ENCODE assay signal across 1 cellular context in genomic region chr16:3038256-3038655, GRCh38.
TF ChIP-seq lines count a peak whose summit lies in the region.

No MANE protein-coding gene starts in this region.

TF ChIP-seq in HepG2, 621 proteins besides CTCF, POLR2A, EP300 and RAD21 (continues in another document):
- no peak for TF ChIP-seq ZNF354B (CRISPR knock-in tag; IDR thresholded peaks at IDR 0.05)
- TF ChIP-seq ZNF10 (CRISPR knock-in tag; IDR thresholded peaks at IDR 0.05; ENCODE audit: borderline replicate concordance, low read depth): no peak
- TF ChIP-seq, protein P1, sequence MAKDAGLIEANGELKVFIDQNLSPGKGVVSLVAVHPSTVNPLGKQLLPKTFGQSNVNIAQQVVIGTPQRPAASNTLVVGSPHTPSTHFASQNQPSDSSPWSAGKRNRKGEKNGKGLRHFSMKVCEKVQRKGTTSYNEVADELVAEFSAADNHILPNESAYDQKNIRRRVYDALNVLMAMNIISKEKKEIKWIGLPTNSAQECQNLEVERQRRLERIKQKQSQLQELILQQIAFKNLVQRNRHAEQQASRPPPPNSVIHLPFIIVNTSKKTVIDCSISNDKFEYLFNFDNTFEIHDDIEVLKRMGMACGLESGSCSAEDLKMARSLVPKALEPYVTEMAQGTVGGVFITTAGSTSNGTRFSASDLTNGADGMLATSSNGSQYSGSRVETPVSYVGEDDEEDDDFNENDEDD (CRISPR knock-in tag; IDR thresholded peaks at IDR 0.05; ENCODE audit: borderline replicate concordance): no peak
- no peak for TF ChIP-seq SIN3B (IDR thresholded peaks at IDR 0.05; ENCODE audit: low read length)
- no peak for TF ChIP-seq AGO1 (IDR thresholded peaks at IDR 0.05; ENCODE audit: low read depth, low read length, poor library complexity, severe bottlenecking)
- TF ChIP-seq FOXP1 (IDR thresholded peaks at IDR 0.05): no peak
- TF ChIP-seq FOXP1 (CRISPR knock-in tag; IDR thresholded peaks at IDR 0.05): no peak
- TF ChIP-seq ZNF263 (CRISPR knock-in tag; IDR thresholded peaks at IDR 0.05): no peak
- TF ChIP-seq TARDBP (CRISPR knock-in tag; IDR thresholded peaks at IDR 0.05): no peak
- no peak for TF ChIP-seq BRD4 (CRISPR knock-in tag; IDR thresholded peaks at IDR 0.05)
- TF ChIP-seq RARA (CRISPR knock-in tag; IDR thresholded peaks at IDR 0.05): no peak
- peak; percentile 46; the same call in 1 of the 2 replicates for TF ChIP-seq GATAD2A (CRISPR knock-in tag; IDR thresholded peaks at IDR 0.05)
- no peak for TF ChIP-seq SMARCC2 (IDR thresholded peaks at IDR 0.05)
- TF ChIP-seq, protein P2, sequence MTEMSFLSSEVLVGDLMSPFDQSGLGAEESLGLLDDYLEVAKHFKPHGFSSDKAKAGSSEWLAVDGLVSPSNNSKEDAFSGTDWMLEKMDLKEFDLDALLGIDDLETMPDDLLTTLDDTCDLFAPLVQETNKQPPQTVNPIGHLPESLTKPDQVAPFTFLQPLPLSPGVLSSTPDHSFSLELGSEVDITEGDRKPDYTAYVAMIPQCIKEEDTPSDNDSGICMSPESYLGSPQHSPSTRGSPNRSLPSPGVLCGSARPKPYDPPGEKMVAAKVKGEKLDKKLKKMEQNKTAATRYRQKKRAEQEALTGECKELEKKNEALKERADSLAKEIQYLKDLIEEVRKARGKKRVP (CRISPR knock-in tag; IDR thresholded peaks at IDR 0.05): peak in 1 of 2 experiments; percentile 96; a peak in 2 of 4 replicates
- TF ChIP-seq DR1 (CRISPR knock-in tag; IDR thresholded peaks at IDR 0.05): no peak
- TF ChIP-seq, protein P3, sequence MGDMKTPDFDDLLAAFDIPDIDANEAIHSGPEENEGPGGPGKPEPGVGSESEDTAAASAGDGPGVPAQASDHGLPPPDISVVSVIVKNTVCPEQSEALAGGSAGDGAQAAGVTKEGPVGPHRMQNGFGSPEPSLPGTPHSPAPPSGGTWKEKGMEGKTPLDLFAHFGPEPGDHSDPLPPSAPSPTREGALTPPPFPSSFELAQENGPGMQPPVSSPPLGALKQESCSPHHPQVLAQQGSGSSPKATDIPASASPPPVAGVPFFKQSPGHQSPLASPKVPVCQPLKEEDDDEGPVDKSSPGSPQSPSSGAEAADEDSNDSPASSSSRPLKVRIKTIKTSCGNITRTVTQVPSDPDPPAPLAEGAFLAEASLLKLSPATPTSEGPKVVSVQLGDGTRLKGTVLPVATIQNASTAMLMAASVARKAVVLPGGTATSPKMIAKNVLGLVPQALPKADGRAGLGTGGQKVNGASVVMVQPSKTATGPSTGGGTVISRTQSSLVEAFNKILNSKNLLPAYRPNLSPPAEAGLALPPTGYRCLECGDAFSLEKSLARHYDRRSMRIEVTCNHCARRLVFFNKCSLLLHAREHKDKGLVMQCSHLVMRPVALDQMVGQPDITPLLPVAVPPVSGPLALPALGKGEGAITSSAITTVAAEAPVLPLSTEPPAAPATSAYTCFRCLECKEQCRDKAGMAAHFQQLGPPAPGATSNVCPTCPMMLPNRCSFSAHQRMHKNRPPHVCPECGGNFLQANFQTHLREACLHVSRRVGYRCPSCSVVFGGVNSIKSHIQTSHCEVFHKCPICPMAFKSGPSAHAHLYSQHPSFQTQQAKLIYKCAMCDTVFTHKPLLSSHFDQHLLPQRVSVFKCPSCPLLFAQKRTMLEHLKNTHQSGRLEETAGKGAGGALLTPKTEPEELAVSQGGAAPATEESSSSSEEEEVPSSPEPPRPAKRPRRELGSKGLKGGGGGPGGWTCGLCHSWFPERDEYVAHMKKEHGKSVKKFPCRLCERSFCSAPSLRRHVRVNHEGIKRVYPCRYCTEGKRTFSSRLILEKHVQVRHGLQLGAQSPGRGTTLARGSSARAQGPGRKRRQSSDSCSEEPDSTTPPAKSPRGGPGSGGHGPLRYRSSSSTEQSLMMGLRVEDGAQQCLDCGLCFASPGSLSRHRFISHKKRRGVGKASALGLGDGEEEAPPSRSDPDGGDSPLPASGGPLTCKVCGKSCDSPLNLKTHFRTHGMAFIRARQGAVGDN (CRISPR knock-in tag; IDR thresholded peaks at IDR 0.05): peak; percentile 21; the same call in 1 of the 2 replicates
- TF ChIP-seq GABPB1 (CRISPR knock-in tag; IDR thresholded peaks at IDR 0.05): 0 out of 2 replicates have a peak, but pooled peaks have one; percentile 11
- peak; percentile 29; the same call in 1 of the 2 replicates for TF ChIP-seq BCL6 (CRISPR knock-in tag; IDR thresholded peaks at IDR 0.05)
- no peak for TF ChIP-seq ZNF468 (CRISPR knock-in tag; IDR thresholded peaks at IDR 0.05)
- TF ChIP-seq SSRP1 (CRISPR knock-in tag; IDR thresholded peaks at IDR 0.05): no peak
- no peak for TF ChIP-seq ETV6 (CRISPR knock-in tag; conservative IDR thresholded peaks at IDR 0.05)
- TF ChIP-seq NFE2L1 (CRISPR knock-in tag; IDR thresholded peaks at IDR 0.05; ENCODE audit: borderline replicate concordance): no peak
- TF ChIP-seq ZNF407 (CRISPR knock-in tag; IDR thresholded peaks at IDR 0.05; ENCODE audit: not compliant biosample characterization): no peak
- TF ChIP-seq NFE2 (CRISPR knock-in tag; IDR thresholded peaks at IDR 0.05): no peak
- no peak for TF ChIP-seq NCOR1 (IDR thresholded peaks at IDR 0.05; ENCODE audit: borderline replicate concordance, low read length)
- no peak for TF ChIP-seq ARID2 (CRISPR knock-in tag; IDR thresholded peaks at IDR 0.05; ENCODE audit: borderline replicate concordance)
- TF ChIP-seq ATF7 (IDR thresholded peaks at IDR 0.05): peak; percentile 62
- no peak for TF ChIP-seq ATF7 (CRISPR knock-in tag; IDR thresholded peaks at IDR 0.05)
- TF ChIP-seq, protein P4, sequence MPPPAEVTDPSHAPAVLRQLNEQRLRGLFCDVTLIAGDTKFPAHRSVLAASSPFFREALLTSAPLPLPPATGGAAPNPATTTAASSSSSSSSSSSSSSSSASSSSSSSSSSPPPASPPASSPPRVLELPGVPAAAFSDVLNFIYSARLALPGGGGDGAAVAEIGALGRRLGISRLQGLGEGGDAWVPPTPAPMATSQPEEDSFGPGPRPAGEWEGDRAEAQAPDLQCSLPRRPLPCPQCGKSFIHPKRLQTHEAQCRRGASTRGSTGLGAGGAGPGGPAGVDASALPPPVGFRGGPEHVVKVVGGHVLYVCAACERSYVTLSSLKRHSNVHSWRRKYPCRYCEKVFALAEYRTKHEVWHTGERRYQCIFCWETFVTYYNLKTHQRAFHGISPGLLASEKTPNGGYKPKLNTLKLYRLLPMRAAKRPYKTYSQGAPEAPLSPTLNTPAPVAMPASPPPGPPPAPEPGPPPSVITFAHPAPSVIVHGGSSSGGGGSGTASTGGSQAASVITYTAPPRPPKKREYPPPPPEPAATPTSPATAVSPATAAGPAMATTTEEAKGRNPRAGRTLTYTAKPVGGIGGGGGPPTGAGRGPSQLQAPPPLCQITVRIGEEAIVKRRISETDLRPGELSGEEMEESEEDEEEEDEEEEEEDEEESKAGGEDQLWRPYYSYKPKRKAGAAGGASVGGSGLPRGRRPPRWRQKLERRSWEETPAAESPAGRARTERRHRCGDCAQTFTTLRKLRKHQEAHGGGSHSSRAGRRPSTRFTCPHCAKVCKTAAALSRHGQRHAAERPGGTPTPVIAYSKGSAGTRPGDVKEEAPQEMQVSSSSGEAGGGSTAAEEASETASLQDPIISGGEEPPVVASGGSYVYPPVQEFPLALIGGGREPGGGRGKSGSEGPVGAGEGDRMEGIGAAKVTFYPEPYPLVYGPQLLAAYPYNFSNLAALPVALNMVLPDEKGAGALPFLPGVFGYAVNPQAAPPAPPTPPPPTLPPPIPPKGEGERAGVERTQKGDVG (CRISPR knock-in tag; IDR thresholded peaks at IDR 0.05; ENCODE audit: borderline replicate concordance): no peak
- TF ChIP-seq THAP11 (CRISPR knock-in tag; IDR thresholded peaks at IDR 0.05): 0 out of 2 replicates have a peak, but pooled peaks have one; percentile 31
- TF ChIP-seq HOXA3 (CRISPR knock-in tag; IDR thresholded peaks at IDR 0.05): no peak
- TF ChIP-seq ZNF329 (CRISPR knock-in tag; IDR thresholded peaks at IDR 0.05; ENCODE audit: low read depth): no peak
- TF ChIP-seq YEATS2 (CRISPR knock-in tag; IDR thresholded peaks at IDR 0.05; ENCODE audit: borderline replicate concordance): 0 out of 2 replicates have a peak, but pooled peaks have one; percentile 31
- TF ChIP-seq ZBTB21 (CRISPR knock-in tag; IDR thresholded peaks at IDR 0.05): peak; percentile 73
- TF ChIP-seq RFX3 (CRISPR knock-in tag; IDR thresholded peaks at IDR 0.05): no peak
- TF ChIP-seq SOX5 (CRISPR knock-in tag; IDR thresholded peaks at IDR 0.05; ENCODE audit: borderline replicate concordance): peak; percentile 81; the same call in 1 of the 2 replicates
- TF ChIP-seq, protein P5, sequence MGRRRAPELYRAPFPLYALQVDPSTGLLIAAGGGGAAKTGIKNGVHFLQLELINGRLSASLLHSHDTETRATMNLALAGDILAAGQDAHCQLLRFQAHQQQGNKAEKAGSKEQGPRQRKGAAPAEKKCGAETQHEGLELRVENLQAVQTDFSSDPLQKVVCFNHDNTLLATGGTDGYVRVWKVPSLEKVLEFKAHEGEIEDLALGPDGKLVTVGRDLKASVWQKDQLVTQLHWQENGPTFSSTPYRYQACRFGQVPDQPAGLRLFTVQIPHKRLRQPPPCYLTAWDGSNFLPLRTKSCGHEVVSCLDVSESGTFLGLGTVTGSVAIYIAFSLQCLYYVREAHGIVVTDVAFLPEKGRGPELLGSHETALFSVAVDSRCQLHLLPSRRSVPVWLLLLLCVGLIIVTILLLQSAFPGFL (CRISPR knock-in tag; IDR thresholded peaks at IDR 0.05): no peak
- no peak for TF ChIP-seq ZFP36L1 (CRISPR knock-in tag; IDR thresholded peaks at IDR 0.05)
- TF ChIP-seq, protein P6, sequence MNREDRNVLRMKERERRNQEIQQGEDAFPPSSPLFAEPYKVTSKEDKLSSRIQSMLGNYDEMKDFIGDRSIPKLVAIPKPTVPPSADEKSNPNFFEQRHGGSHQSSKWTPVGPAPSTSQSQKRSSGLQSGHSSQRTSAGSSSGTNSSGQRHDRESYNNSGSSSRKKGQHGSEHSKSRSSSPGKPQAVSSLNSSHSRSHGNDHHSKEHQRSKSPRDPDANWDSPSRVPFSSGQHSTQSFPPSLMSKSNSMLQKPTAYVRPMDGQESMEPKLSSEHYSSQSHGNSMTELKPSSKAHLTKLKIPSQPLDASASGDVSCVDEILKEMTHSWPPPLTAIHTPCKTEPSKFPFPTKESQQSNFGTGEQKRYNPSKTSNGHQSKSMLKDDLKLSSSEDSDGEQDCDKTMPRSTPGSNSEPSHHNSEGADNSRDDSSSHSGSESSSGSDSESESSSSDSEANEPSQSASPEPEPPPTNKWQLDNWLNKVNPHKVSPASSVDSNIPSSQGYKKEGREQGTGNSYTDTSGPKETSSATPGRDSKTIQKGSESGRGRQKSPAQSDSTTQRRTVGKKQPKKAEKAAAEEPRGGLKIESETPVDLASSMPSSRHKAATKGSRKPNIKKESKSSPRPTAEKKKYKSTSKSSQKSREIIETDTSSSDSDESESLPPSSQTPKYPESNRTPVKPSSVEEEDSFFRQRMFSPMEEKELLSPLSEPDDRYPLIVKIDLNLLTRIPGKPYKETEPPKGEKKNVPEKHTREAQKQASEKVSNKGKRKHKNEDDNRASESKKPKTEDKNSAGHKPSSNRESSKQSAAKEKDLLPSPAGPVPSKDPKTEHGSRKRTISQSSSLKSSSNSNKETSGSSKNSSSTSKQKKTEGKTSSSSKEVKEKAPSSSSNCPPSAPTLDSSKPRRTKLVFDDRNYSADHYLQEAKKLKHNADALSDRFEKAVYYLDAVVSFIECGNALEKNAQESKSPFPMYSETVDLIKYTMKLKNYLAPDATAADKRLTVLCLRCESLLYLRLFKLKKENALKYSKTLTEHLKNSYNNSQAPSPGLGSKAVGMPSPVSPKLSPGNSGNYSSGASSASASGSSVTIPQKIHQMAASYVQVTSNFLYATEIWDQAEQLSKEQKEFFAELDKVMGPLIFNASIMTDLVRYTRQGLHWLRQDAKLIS (CRISPR knock-in tag; IDR thresholded peaks at IDR 0.05): no peak
